Comparison of ENCODE assay signal across 1 cellular context in genomic region chr9:4592325-4592724, GRCh38.
TF ChIP-seq lines count a peak whose summit lies in the region.

No MANE protein-coding gene starts in this region.

TF ChIP-seq in liver, 16 proteins besides CTCF, POLR2A, EP300 and RAD21 (continued from another document):
- TF ChIP-seq ATF3 (IDR thresholded peaks at IDR 0.05) (no peak), YY1 (IDR thresholded peaks at IDR 0.05) (no peak), HNF4G (IDR thresholded peaks at IDR 0.05) (no peak), EGR1 (IDR thresholded peaks at IDR 0.05; ENCODE audit: low read depth in 2 of 2) (no peak), RXRA (IDR thresholded peaks at IDR 0.05) (no peak), GABPA (IDR thresholded peaks at IDR 0.05 in 1 of 2, conservative IDR thresholded peaks at IDR 0.05 in 1 of 2) (no peak), NR2F2 (IDR thresholded peaks at IDR 0.05) (no peak), FOXA2 (IDR thresholded peaks at IDR 0.05) (no peak), ZBTB33 (IDR thresholded peaks at IDR 0.05) (no peak), TAF1 (conservative IDR thresholded peaks at IDR 0.05) (no peak), MAX (IDR thresholded peaks at IDR 0.05) (no peak)
